ENCODE assay signal across 12 cellular contexts in the genomic region with DNA sequence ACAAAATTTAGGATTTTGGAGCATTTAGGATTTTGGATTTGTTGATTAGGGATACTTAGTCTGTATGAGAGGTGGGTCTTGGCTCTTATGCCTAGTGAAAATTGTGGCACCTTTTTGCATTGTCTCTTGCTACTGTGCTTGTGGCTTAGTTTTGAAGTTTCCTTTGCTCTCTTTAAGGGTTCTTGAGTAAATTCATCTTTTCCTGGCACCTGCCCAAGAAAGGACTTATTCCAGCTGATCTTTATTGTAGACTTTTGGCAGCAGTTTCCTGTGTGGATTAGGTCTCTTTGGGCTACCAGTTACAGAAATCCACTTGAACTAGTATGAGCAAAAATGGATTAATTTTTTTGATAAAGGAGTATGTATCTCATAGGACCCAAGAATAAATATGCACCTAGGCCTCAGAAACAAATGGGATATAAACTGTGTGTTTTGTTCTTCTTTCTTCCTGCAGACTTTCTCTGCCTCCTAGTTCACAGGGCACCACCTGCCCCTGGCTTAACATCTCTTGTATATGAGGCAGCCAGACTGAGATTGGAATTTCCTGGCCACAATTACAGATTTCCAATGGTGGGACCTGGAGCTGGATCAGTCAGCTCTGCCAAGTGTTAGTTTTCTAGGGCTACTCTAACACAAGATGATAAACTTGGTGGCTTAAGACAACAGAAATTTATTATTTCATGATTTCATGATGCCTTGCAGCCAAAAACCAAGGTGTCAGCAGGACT. TPM values are rescaled to one million over a fixed set of nuclear protein-coding genes. Genes with fewer than 3 reads are reported as not detected.
DNase-seq lines count a peak whose midpoint lies in the region; ATAC-seq, FAIRE-seq and TF ChIP-seq lines count a peak whose summit lies in the region.
"Had no signal": no experiment of that assay in that cellular context is flagged by ENCODE, and none has a peak within 500 bp of the region (broad histone marks: within the 10 kb centered on the region; RNA-seq: fewer than 3 reads in every experiment).

No MANE protein-coding gene starts in this region.

- ATAC-seq in IMR-90 (ENCODE audit: low read depth) (no peak), sciatic nerve (no peak)
- ATAC-seq: GM23338 had no signal

- H3K9me1 ChIP-seq in IMR-90 (ENCODE audit: insufficient read depth, low read length), result 0 out of 2 replicates have a peak, but pooled peaks cover 2% of the 10 kb centered on the region

- no peaks in the 10 kb centered on the region for H4K20me1 ChIP-seq in IMR-90 (ENCODE audit: insufficient read depth, low read length)

- TF ChIP-seq CTCF in AG10803 (conservative IDR thresholded peaks at IDR 0.05; ENCODE audit: low read length) (no peak), IMR-90 (conservative IDR thresholded peaks at IDR 0.05; ENCODE audit: low read depth, low read length) (no peak), foreskin fibroblast (IDR thresholded peaks at IDR 0.05; ENCODE audit: low read depth, low read length) (no peak), GM10248 (IDR thresholded peaks at IDR 0.05; ENCODE audit: control extremely low read depth, extremely low read depth, low read depth, missing control alignments) (no peak)

- no peak overlapping the region for H2BK15ac ChIP-seq in IMR-90 (ENCODE audit: low read depth, low read length)

- TF ChIP-seq POLR2A in IMR-90 (IDR thresholded peaks at IDR 0.05; ENCODE audit: low read depth, low read length), result no peak

- no peak overlapping the region for H3K4ac ChIP-seq in IMR-90 (ENCODE audit: low read depth, low read length)

- dilution Hi-C loops in IMR-90 (cut with HindIII; ENCODE audit: low sequenced_read_pairs, unreplicated experiment), result no loop called here

- no peaks in the 10 kb centered on the region; the same call in 1 of the 2 replicates for H3K4me1 ChIP-seq in IMR-90 (ENCODE audit: control insufficient read depth, insufficient read depth, low read length)

- H2AFZ ChIP-seq in IMR-90 (replicated peaks; ENCODE audit: low read length, poor library complexity), result no peak overlapping the region
- H2AFZ ChIP-seq: GM23338 had no signal

- H3K18ac ChIP-seq in IMR-90 (ENCODE audit: low read depth, low read length), result no peak overlapping the region

- no peak overlapping the region for H3K56ac ChIP-seq in IMR-90 (ENCODE audit: extremely low read depth, insufficient read depth, low read length)

- H2BK20ac ChIP-seq in IMR-90 (ENCODE audit: low read depth, low read length), result no peak overlapping the region

- peaks cover 4 to 11% of the 10 kb centered on the region in 2 experiments; a peak in 2 of 4 replicates for H3K79me1 ChIP-seq in IMR-90 (ENCODE audit: low read depth in 1 of 2, low read length in 2 of 2)

- H3K4me3 ChIP-seq in AG10803 (ENCODE audit: low read length) (no peak overlapping the region), IMR-90 (ENCODE audit: insufficient read depth, low read depth, low read length) (no peak overlapping the region), foreskin fibroblast (ENCODE audit: low read depth in 1 of 2, low read length in 2 of 2) (no peak overlapping the region)
- H3K4me3 ChIP-seq: GM23338, sigmoid colon had no signal

- in situ Hi-C loops in IMR-90 (cut with MboI; ENCODE audit: low sequenced_read_pairs), result no loop called here

- H3K27me3 ChIP-seq in IMR-90 (ENCODE audit: control insufficient read depth, insufficient read depth, low read length), result no peaks in the 10 kb centered on the region
- H3K27me3 ChIP-seq: sigmoid colon had no signal

- no peak overlapping the region for H3K27ac ChIP-seq in IMR-90 (ENCODE audit: insufficient read depth, low read length)
- H3K27ac ChIP-seq: sigmoid colon had no signal

- no peak overlapping the region for H2AK9ac ChIP-seq in IMR-90 (replicated peaks; ENCODE audit: low read depth, low read length, poor library complexity)

- H3K36me3 ChIP-seq in IMR-90 (ENCODE audit: control insufficient read depth, insufficient read depth, low read length), result peaks cover 5% of the 10 kb centered on the region
- H3K36me3 ChIP-seq: sigmoid colon had no signal

- H3K14ac ChIP-seq in IMR-90 (replicated peaks; ENCODE audit: low read depth, low read length), result no peak overlapping the region

- DNase-seq in AG10803 (ENCODE audit: low read depth), result peak; percentile 25
- DNase-seq in IMR-90, result peak; percentile 35
- DNase-seq in amniotic epithelial cell (ENCODE audit: low read depth), result peak; percentile 58
- peak; percentile 9 to 46 for DNase-seq in foreskin fibroblast
- no peak for DNase-seq in frontal cortex (ENCODE audit: low spot score in 2 of 2)
- no peak for DNase-seq in GM10248 (ENCODE audit: extremely low spot score)
- DNase-seq in sciatic nerve (ENCODE audit: low spot score), result no peak
- no peak for DNase-seq in HuH-7.5 (ENCODE audit: low spot score)
- DNase-seq: activated CD4-positive, alpha-beta memory T cell treated with anti-CD3 and anti-CD28 coated beads for 36 hours; sigmoid colon had no signal

- POLR2A ChIA-PET in IMR-90 (lab: Charles Lee; ENCODE audit: unreplicated experiment), result no interaction called here
- POLR2A ChIA-PET in GM10248 (lab: Yijun Ruan, JAX), result no interaction called here

- H3K9ac ChIP-seq in IMR-90 (ENCODE audit: low read depth, low read length), result no peak overlapping the region

- no peak overlapping the region for H2BK120ac ChIP-seq in IMR-90 (ENCODE audit: low read depth, low read length)

- H4K5ac ChIP-seq in IMR-90 (ENCODE audit: low read depth, low read length), result no peak overlapping the region

- no peak for TF ChIP-seq RAD21 in IMR-90 (IDR thresholded peaks at IDR 0.05; ENCODE audit: low read length)

- BruUV-seq in IMR-90 (replicated peaks; lab: Mats Ljungman, UMichigan), result no TSS peak

- no peak overlapping the region for H3K4me2 ChIP-seq in IMR-90 (ENCODE audit: low read depth, low read length)
- H3K4me2 ChIP-seq: GM23338 had no signal

- no peak overlapping the region for H4K8ac ChIP-seq in IMR-90 (ENCODE audit: low read depth in 2 of 2, low read length in 2 of 2)

- intact Hi-C loops in IMR-90 (cut with micrococcal nuclease), result no loop called here
- intact Hi-C loops in sciatic nerve (cut with DNase I), result no loop called here

- no peak for FAIRE-seq in frontal cortex (lab: Jason Lieb, UNC)
- FAIRE-seq: RCC 7860 had no signal

- no peak overlapping the region for H3K23ac ChIP-seq in IMR-90 (ENCODE audit: low read depth, low read length)

- no peak overlapping the region for H4K91ac ChIP-seq in IMR-90 (ENCODE audit: insufficient read depth, low read depth, low read length)

- H2AK5ac ChIP-seq in IMR-90 (ENCODE audit: low read depth, low read length), result no peak overlapping the region

- no peaks in the 10 kb centered on the region for H3K9me3 ChIP-seq in IMR-90 (ENCODE audit: control insufficient read depth, insufficient read depth, low read length)
- H3K9me3 ChIP-seq: sigmoid colon had no signal

- CTCF ChIA-PET in IMR-90 (lab: Yijun Ruan, JAX) (no interaction called here), GM10248 (lab: Yijun Ruan, JAX) (no interaction called here)

- H2BK5ac ChIP-seq in IMR-90 (ENCODE audit: low read depth, low read length, poor library complexity, severe bottlenecking), result no peak overlapping the region

TF ChIP-seq in IMR-90, 13 proteins besides CTCF, POLR2A, EP300 and RAD21:
- TF ChIP-seq CEBPB (IDR thresholded peaks at IDR 0.05; ENCODE audit: low read depth, low read length) (no peak), MXI1 (IDR thresholded peaks at IDR 0.05; ENCODE audit: borderline replicate concordance, low read depth, low read length) (no peak), CHD1 (IDR thresholded peaks at IDR 0.05; ENCODE audit: low read depth, low read length) (no peak), SMC3 (IDR thresholded peaks at IDR 0.05; ENCODE audit: low read depth, low read length) (no peak), BHLHE40 (IDR thresholded peaks at IDR 0.05; ENCODE audit: low read depth, low read length) (no peak), MAZ (IDR thresholded peaks at IDR 0.05; ENCODE audit: borderline replicate concordance, low read depth, low read length) (no peak), NFE2L2 (IDR thresholded peaks at IDR 0.05; ENCODE audit: low read depth, low read length) (no peak), RFX5 (IDR thresholded peaks at IDR 0.05; ENCODE audit: low read depth, low read length) (no peak), FOS (IDR thresholded peaks at IDR 0.05; ENCODE audit: low read depth, low read length) (no peak), MAFK (IDR thresholded peaks at IDR 0.05; ENCODE audit: low read depth, low read length) (no peak), RCOR1 (IDR thresholded peaks at IDR 0.05; ENCODE audit: insufficient replicate concordance, low read length) (no peak)
- TF ChIP-seq, protein P1, sequence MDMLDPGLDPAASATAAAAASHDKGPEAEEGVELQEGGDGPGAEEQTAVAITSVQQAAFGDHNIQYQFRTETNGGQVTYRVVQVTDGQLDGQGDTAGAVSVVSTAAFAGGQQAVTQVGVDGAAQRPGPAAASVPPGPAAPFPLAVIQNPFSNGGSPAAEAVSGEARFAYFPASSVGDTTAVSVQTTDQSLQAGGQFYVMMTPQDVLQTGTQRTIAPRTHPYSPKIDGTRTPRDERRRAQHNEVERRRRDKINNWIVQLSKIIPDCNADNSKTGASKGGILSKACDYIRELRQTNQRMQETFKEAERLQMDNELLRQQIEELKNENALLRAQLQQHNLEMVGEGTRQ (IDR thresholded peaks at IDR 0.05; ENCODE audit: low read depth, low read length), result no peak
- TF ChIP-seq, protein P2, sequence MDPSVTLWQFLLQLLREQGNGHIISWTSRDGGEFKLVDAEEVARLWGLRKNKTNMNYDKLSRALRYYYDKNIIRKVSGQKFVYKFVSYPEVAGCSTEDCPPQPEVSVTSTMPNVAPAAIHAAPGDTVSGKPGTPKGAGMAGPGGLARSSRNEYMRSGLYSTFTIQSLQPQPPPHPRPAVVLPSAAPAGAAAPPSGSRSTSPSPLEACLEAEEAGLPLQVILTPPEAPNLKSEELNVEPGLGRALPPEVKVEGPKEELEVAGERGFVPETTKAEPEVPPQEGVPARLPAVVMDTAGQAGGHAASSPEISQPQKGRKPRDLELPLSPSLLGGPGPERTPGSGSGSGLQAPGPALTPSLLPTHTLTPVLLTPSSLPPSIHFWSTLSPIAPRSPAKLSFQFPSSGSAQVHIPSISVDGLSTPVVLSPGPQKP (IDR thresholded peaks at IDR 0.05; ENCODE audit: borderline replicate concordance, low read depth, low read length), result no peak

RNA-seq across cellular contexts. Expression of a gene that starts 44.6 kb away (rescaled TPM):
- total RNA-seq in IMR-90 (2012; rRNA removed) (73.9 and 91.2 TPM in 2 replicates), frontal cortex (237 TPM), sciatic nerve (22.5 TPM)
- 21.2 and 28.8 TPM in 2 replicates for polyA plus RNA-seq in IMR-90 (2012; rRNA removed)
- 6.6 and 26.5 TPM in 2 replicates for polyA plus RNA-seq in IMR-90 (2012; cell fraction: cytosol; rRNA removed)
- 22.3 and 54.3 TPM in 2 replicates for polyA plus RNA-seq in IMR-90 (2012; cell fraction: nucleus; rRNA removed; ENCODE audit: low replicate concordance)

Comparison
In these comparisons a context has a peak if more than half of its experiments do, and no peak if none do; other contexts are left out.
1. DNase-seq: peak in AG10803 (single experiment), IMR-90 (single experiment), amniotic epithelial cell (single experiment) and foreskin fibroblast (2 of 2); none in frontal cortex (0 of 2), GM10248 (single experiment), sciatic nerve (single experiment) and HuH-7.5 (single experiment).